2 cellular contexts compared by ENCODE assay signal in the genomic region with DNA sequence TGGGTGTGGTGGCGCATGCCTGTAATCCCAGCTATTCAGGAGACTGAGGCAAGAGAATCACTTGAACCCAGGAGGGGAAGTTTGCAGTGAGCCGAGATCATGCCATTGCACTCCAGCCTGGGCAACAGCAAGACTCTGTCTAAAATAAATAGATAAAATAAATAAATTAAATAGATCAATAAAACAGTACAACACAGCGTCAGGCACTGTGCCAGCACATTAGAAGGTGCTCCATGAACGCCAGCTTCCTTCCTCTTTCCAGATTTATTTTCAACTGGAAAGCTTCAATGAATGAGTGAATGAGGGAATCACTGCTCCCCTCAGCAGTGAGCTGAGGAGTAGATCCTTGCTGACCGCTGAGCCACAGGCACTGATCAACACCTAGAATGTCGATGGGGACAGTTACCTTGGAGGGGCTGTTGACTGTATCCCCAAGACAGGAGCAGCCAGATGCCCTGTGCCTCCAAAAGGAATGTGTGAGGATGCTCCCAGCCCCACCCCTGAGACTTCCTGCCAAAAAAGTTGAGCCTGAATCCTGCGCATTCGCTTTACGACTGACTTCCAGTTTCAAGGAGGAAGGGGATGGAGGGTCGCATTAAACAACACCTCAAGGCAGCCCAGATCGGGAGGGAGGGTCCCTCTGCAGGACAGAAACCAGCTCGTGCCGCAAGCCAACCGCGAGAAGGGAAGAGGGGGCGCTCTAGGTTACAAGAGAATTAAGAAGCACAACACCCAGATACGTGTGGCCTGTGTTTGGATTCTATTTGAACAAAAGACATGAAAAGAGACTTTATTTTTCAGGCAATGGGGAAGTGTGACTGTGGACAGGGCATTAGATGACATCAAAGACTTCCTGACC.
TF ChIP-seq lines count a peak whose summit lies in the region.

No MANE protein-coding gene starts in this region.

TF ChIP-seq in IMR-90, 13 proteins besides CTCF, POLR2A, EP300 and RAD21:
- TF ChIP-seq CHD1 (IDR thresholded peaks at IDR 0.05; ENCODE audit: low read depth, low read length) (no peak), MXI1 (IDR thresholded peaks at IDR 0.05; ENCODE audit: borderline replicate concordance, low read depth, low read length) (no peak), NFE2L2 (IDR thresholded peaks at IDR 0.05; ENCODE audit: low read depth, low read length) (no peak), MAZ (IDR thresholded peaks at IDR 0.05; ENCODE audit: borderline replicate concordance, low read depth, low read length) (no peak), MAFK (IDR thresholded peaks at IDR 0.05; ENCODE audit: low read depth, low read length) (no peak), BHLHE40 (IDR thresholded peaks at IDR 0.05; ENCODE audit: low read depth, low read length) (no peak), USF2 (IDR thresholded peaks at IDR 0.05; ENCODE audit: low read depth, low read length) (no peak)

TF ChIP-seq in K562, 482 proteins besides CTCF, POLR2A, EP300 and RAD21:
- no peak for TF ChIP-seq TARDBP (IDR thresholded peaks at IDR 0.05)
- no peak for TF ChIP-seq BRD9 (IDR thresholded peaks at IDR 0.05; ENCODE audit: low read depth, partially characterized antibody)
- no peak for TF ChIP-seq TEAD4 (IDR thresholded peaks at IDR 0.05; ENCODE audit: low read length)
- TF ChIP-seq TEAD4 (CRISPR knock-in tag; IDR thresholded peaks at IDR 0.05; ENCODE audit: borderline replicate concordance): no peak
- no peak for TF ChIP-seq ATF7 (IDR thresholded peaks at IDR 0.05)
- TF ChIP-seq PCBP2 (IDR thresholded peaks at IDR 0.05; ENCODE audit: low read depth, low read length, poor library complexity, severe bottlenecking): no peak
- TF ChIP-seq TSC22D4 (tag; IDR thresholded peaks at IDR 0.05): no peak
- TF ChIP-seq XRCC5 (IDR thresholded peaks at IDR 0.05; ENCODE audit: low read depth, low read length): no peak
- no peak for TF ChIP-seq NONO (IDR thresholded peaks at IDR 0.05; ENCODE audit: low read depth in 2 of 2, low read length in 1 of 2)
- no peak for TF ChIP-seq MCM3 (IDR thresholded peaks at IDR 0.05)
- TF ChIP-seq BCL6 (CRISPR knock-in tag; IDR thresholded peaks at IDR 0.05): no peak
- no peak for TF ChIP-seq ZNF583 (CRISPR knock-in tag; IDR thresholded peaks at IDR 0.05)
- no peak for TF ChIP-seq PRMT5 (CRISPR knock-in tag; IDR thresholded peaks at IDR 0.05)
- TF ChIP-seq U2AF1 (optimal IDR thresholded peaks at IDR 0.05; ENCODE audit: low read depth, low read length): no peak
- no peak for TF ChIP-seq GTF2B (IDR thresholded peaks at IDR 0.05; ENCODE audit: extremely low read depth, insufficient read length)
- no peak for TF ChIP-seq SMAD2 (IDR thresholded peaks at IDR 0.05; ENCODE audit: low read depth, low read length)
- TF ChIP-seq YBX1 (IDR thresholded peaks at IDR 0.05): no peak
- no peak for TF ChIP-seq SRSF7 (optimal IDR thresholded peaks at IDR 0.05; ENCODE audit: low read depth, low read length)
- TF ChIP-seq POLR2H (tag; IDR thresholded peaks at IDR 0.05; ENCODE audit: low read depth): no peak
